ENCODE assay signal across 12 cellular contexts in genomic region chr19:55149078-55150003, GRCh38. TPM values are rescaled to one million over a fixed set of nuclear protein-coding genes. Genes with fewer than 3 reads are reported as not detected.
DNase-seq lines count a peak whose midpoint lies in the region; ATAC-seq, FAIRE-seq and TF ChIP-seq lines count a peak whose summit lies in the region.
"Had no signal": no experiment of that assay in that cellular context is flagged by ENCODE, and none has a peak within 500 bp of the region (broad histone marks: within the 10 kb centered on the region; RNA-seq: fewer than 3 reads in every experiment).

TNNT1 (minus strand) TSS chr19:55149206; CDS start chr19:55147157, 2,049 bp downstream.

- no peaks in the 10 kb centered on the region for H4K20me1 ChIP-seq in BLaER1 treated with 17β-estradiol and CSF1 and Interleukin-3, amounts not matched to agents 10 nM and 100 nM

- intact Hi-C loops in dorsolateral prefrontal cortex (cut with DNase I) (loop anchor here (10.0 kb wide), 2 partner anchors 265 to 485 kb away; no protein-coding TSS in a partner anchor), left colon (cut with DNase I, micrococcal nuclease) (no loop called here), ascending aorta (cut with DNase I) (no loop called here)

- DNase-seq in LHCN-M2 (ENCODE audit: low read depth): peak; percentile 54
- DNase-seq in dorsolateral prefrontal cortex: no peak
- peak; percentile 68 for DNase-seq in left kidney (ENCODE audit: low read depth, low spot score)
- no peak for DNase-seq in left colon
- DNase-seq in GM12892 (ENCODE audit: insufficient read length): no peak
- no peak for DNase-seq in ascending aorta (ENCODE audit: low spot score in 2 of 2)
- DNase-seq: activated T-cell treated with anti-CD3 and anti-CD28 coated beads, Interleukin-2, amount 50 U/mL, for 1 hour; midbrain; NCI-H1694 had no signal

- H3K9me3 ChIP-seq in BLaER1 treated with 17β-estradiol and CSF1 and Interleukin-3, amounts not matched to agents 10 nM and 100 nM (replicated peaks in 1 of 11): peaks cover 0 to 14% (median 9%) of the 10 kb centered on the region in 11 experiments; a peak in 19 of 22 replicates
- H3K9me3 ChIP-seq in ascending aorta: no peaks in the 10 kb centered on the region

- FAIRE-seq in GM12892 (lab: Jason Lieb, UNC): no peak

- H3K4me2 ChIP-seq in BLaER1 treated with 17β-estradiol and CSF1 and Interleukin-3, amounts not matched to agents 10 nM and 100 nM: peak within 1 kb of the TSS in 9 of 11 experiments; percentile 32 to 70 (median 53); a peak in 16 of 22 replicates

- TF ChIP-seq POLR2A in GM12892 (IDR thresholded peaks at IDR 0.05; ENCODE audit: low read depth, low read length): no peak

- no peak within 1 kb of the TSS for H3K27ac ChIP-seq in BLaER1 treated with 17β-estradiol and CSF1 and Interleukin-3, amounts not matched to agents 10 nM and 100 nM
- H3K27ac ChIP-seq in dorsolateral prefrontal cortex (no peak within 1 kb of the TSS), ascending aorta (no peak within 1 kb of the TSS)
- H3K27ac ChIP-seq: VCaP had no signal

- no peak for ATAC-seq in left colon
- ATAC-seq in HG02678 (IDR thresholded peaks at IDR 0.05; ENCODE audit: unreplicated experiment): no peak

- 0 out of 22 replicates have a peak within 1 kb of the TSS, but pooled peaks of 1 of the 11 experiments have one; percentile 15 for H3K9ac ChIP-seq in BLaER1 treated with 17β-estradiol and CSF1 and Interleukin-3, amounts not matched to agents 10 nM and 100 nM

- no peak within 1 kb of the TSS for H3K4me3 ChIP-seq in BLaER1 treated with 17β-estradiol and CSF1 and Interleukin-3, amounts not matched to agents 10 nM and 100 nM
- H3K4me3 ChIP-seq in dorsolateral prefrontal cortex (no peak within 1 kb of the TSS), ascending aorta (no peak within 1 kb of the TSS)

- no peaks in the 10 kb centered on the region for H3K36me3 ChIP-seq in BLaER1 treated with 17β-estradiol and CSF1 and Interleukin-3, amounts not matched to agents 10 nM and 100 nM
- no peaks in the 10 kb centered on the region for H3K36me3 ChIP-seq in ascending aorta

- H3K4me1 ChIP-seq in BLaER1 treated with 17β-estradiol and CSF1 and Interleukin-3, amounts not matched to agents 10 nM and 100 nM: peaks cover 29 to 78% (median 68%) of the 10 kb centered on the region in 10 experiments
- H3K4me1 ChIP-seq in ascending aorta: no peaks in the 10 kb centered on the region

- peaks cover 0 to 7% (median 0%) of the 10 kb centered on the region in 11 experiments; a peak in 2 of 22 replicates for H3K27me3 ChIP-seq in BLaER1 treated with 17β-estradiol and CSF1 and Interleukin-3, amounts not matched to agents 10 nM and 100 nM
- H3K27me3 ChIP-seq in dorsolateral prefrontal cortex (peaks cover 0 to 68% (median 38%) of the 10 kb centered on the region in 45 donors), ascending aorta (peaks cover 12% of the 10 kb centered on the region)

- TF ChIP-seq CTCF in dorsolateral prefrontal cortex (IDR thresholded peaks at IDR 0.05 in 54 of 56, conservative IDR thresholded peaks at IDR 0.05 in 2 of 56; ENCODE audit: low read depth in 1 of 56, partially characterized antibody in 56 of 56) (no peak), ascending aorta (IDR thresholded peaks at IDR 0.05) (no peak)

RNA-seq across cellular contexts. Expression of gene TNNT1, which starts in this region (rescaled TPM):
- total RNA-seq in LHCN-M2 (2014; rRNA removed) (52.6 and 73.4 TPM in 2 replicates), dorsolateral prefrontal cortex (10 to 100 TPM in 68 of 120 experiments, 1 to 10 TPM in 52; 1.3 to 45.0 (median 10.7) TPM), left colon (under 1 TPM; 0.40 to 0.70 TPM), ascending aorta (not detected)
- 46.6 TPM for polyA plus RNA-seq in LHCN-M2 (2012)
- not detected for polyA plus RNA-seq in GM12892 (2012; ENCODE audit: missing spikeins)

Comparison
In these comparisons a context has a peak if more than half of its experiments do, and no peak if none do; other contexts are left out.
1. DNase-seq: peak in LHCN-M2 (single experiment) and left kidney (single experiment); none in dorsolateral prefrontal cortex (0 of 10), left colon (0 of 2), GM12892 (single experiment) and ascending aorta (0 of 2).
2. intact Hi-C loops: an anchor here in dorsolateral prefrontal cortex (10.0 kb wide); none called in left colon and ascending aorta.